Comparison of ENCODE assay signal across 6 cellular contexts in genomic region chr2:131958019-131958609, GRCh38.
DNase-seq lines count a peak whose midpoint lies in the region; ATAC-seq, FAIRE-seq and TF ChIP-seq lines count a peak whose summit lies in the region.
"Not testable (repeated sequence)": the region's sequence is repeated elsewhere in the genome, so short reads cannot be mapped to it uniquely, and the experiment has no call there.

No MANE protein-coding gene starts in this region.

- H3K4me1 ChIP-seq in GM12878 (ENCODE audit: control insufficient read depth, insufficient read depth, low read length), result not testable (repeated sequence)

- SMC1A ChIA-PET in GM12878 (lab: Charles Lee; ENCODE audit: uncharacterized antibody, unreplicated experiment), result not testable (repeated sequence)

- POLR2A ChIA-PET in GM12878 (lab: Charles Lee), result not testable (repeated sequence)

- not testable (repeated sequence) for H2AFZ ChIP-seq in GM12878 (ENCODE audit: control insufficient read depth, low read depth, low read length)

- H3K9ac ChIP-seq in GM12878 (ENCODE audit: control insufficient read depth, insufficient read depth, low read length), result not testable (repeated sequence)

- H3K27me3 ChIP-seq in GM12878 (replicated peaks in 1 of 2; ENCODE audit: control insufficient read depth in 2 of 2, insufficient read depth in 2 of 2, low read length in 1 of 2), result not testable (repeated sequence)

- DNase-seq in Caki2 (ENCODE audit: low read depth), result peak; percentile 37
- DNase-seq in RPMI7951 (ENCODE audit: low read depth), result peak; percentile 28
- DNase-seq in GM12878 (ENCODE audit: low read depth, low spot score); frontal cortex (ENCODE audit: low spot score in 2 of 2): not testable (repeated sequence)
- DNase-seq in epithelial cell of proximal tubule (ENCODE audit: low read depth), result peak; percentile 13
- DNase-seq in kidney tubule cell (ENCODE audit: low spot score), result peak; percentile 72

- H3K4me2 ChIP-seq in GM12878 (ENCODE audit: control insufficient read depth, insufficient read depth), result not testable (repeated sequence)

- WGBS in GM12878 (ENCODE audit: insufficient coverage, insufficient replicate concordance, low lambda C conversion rate, missing lambda C conversion rate), result 17% methylated on average over 2 of the region's 2 CpGs

- H4K20me1 ChIP-seq in GM12878 (ENCODE audit: control insufficient read depth, insufficient read depth), result not testable (repeated sequence)

- ATAC-seq in GM12878, result not testable (repeated sequence)

- in situ Hi-C loops in Caki2 (cut with HindIII; ENCODE audit: low pct_unique_long_range_greater_than_20kb, low sequenced_read_pairs); GM12878 (cut with MboI): not testable (repeated sequence)

- BruUV-seq in GM12878 (replicated peaks; lab: Mats Ljungman, UMichigan), result not testable (repeated sequence)

- CTCF ChIA-PET in GM12878 (lab: Yijun Ruan, JAX), result not testable (repeated sequence)

- not testable (repeated sequence) for TF ChIP-seq EP300 in GM12878 (IDR thresholded peaks at IDR 0.05; ENCODE audit: borderline replicate concordance in 1 of 2, control insufficient read depth in 1 of 2, low read depth in 2 of 2, low read length in 2 of 2)

- not testable (repeated sequence) for TF ChIP-seq POLR2A in GM12878 (IDR thresholded peaks at IDR 0.05; ENCODE audit: low read depth, low read length)

- intact Hi-C loops in GM12878 (cut with micrococcal nuclease; ENCODE audit: unreplicated experiment), result not testable (repeated sequence)

- FAIRE-seq in GM12878 (lab: Jason Lieb, UNC), result not testable (repeated sequence)
- peak; percentile 6 for FAIRE-seq in frontal cortex (lab: Jason Lieb, UNC)

- not testable (repeated sequence) for TF ChIP-seq CTCF in GM12878 (IDR thresholded peaks at IDR 0.05 in 2 of 3, conservative IDR thresholded peaks at IDR 0.05 in 1 of 3; ENCODE audit: control insufficient read depth in 2 of 3, extremely low read depth in 1 of 3, insufficient read depth in 1 of 3, low read depth in 3 of 3, low read length in 3 of 3); epithelial cell of proximal tubule (conservative IDR thresholded peaks at IDR 0.05; ENCODE audit: low read depth, low read length)

- not testable (repeated sequence) for H3K36me3 ChIP-seq in GM12878 (ENCODE audit: control insufficient read depth in 2 of 2, insufficient read depth in 2 of 2, low read length in 1 of 2)

- RAD21 ChIA-PET in GM12878 (lab: Charles Lee; ENCODE audit: unreplicated experiment), result not testable (repeated sequence)

- H3K79me2 ChIP-seq in GM12878 (ENCODE audit: control insufficient read depth, insufficient read depth, low read length), result not testable (repeated sequence)

- not testable (repeated sequence) for H3K27ac ChIP-seq in GM12878 (ENCODE audit: control insufficient read depth, insufficient read depth)

- H3K4me3 ChIP-seq in GM12878; epithelial cell of proximal tubule (ENCODE audit: low read depth, low read length): not testable (repeated sequence)

- not testable (repeated sequence) for H3K9me3 ChIP-seq in GM12878 (replicated peaks; ENCODE audit: control insufficient read depth, insufficient read depth, low read length)

- not testable (repeated sequence) for TF ChIP-seq RAD21 in GM12878 (IDR thresholded peaks at IDR 0.05; ENCODE audit: insufficient read depth, low read depth, low read length)

TF ChIP-seq in GM12878, 131 proteins besides CTCF, POLR2A, EP300 and RAD21:
- peak; percentile 92 for TF ChIP-seq MTA2 (IDR thresholded peaks at IDR 0.05; ENCODE audit: low read depth)
- 0 out of 2 replicates have a peak, but pooled peaks have one; percentile 35 for TF ChIP-seq ATF7 (IDR thresholded peaks at IDR 0.05; ENCODE audit: low read depth)
